1 cellular context compared by ENCODE assay signal in the genomic region with DNA sequence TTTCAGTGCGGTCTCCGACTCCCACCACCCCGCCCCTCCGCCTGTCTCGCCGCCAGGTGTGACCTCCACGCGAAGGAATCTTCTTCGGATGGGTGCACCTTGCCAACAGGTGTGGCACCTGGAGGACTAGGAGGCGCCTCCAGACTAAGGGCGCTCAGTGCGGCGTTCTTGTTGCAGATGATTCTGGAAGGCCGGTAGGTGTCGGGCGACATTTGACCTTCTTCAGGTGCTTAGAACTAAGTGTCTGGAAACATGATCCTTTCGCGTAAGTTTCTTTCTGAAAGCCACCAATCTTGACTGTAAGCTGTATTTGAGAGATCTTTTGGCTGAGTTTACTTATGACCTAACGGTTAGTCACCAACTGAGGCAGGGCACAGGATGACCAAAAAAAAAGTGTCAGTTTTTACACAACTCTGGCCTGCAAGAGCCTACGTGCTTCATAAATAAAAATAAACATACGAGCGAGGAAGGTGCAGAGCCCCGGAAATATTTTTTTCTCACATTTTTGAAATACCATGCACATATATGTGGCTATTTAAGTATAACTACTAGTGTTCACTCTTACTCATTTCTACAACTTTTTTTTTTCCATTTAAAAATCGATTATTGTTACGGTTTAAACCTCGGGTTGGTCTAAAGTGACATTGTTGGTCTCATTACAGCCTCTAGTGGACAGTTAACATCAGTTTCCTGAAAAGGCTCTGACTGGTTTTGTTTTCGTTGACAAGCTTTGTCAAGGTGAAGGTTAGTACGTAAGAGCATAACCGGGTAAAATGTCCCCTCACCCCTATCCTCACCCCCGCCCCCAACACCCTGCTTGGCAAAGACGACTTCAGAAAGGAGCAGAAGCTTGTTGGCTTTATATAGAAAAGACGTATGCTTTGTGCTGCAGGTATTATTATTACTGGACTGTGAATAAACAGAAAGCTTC.
TF ChIP-seq lines count a peak whose summit lies in the region.

No MANE protein-coding gene starts in this region.

TF ChIP-seq in HepG2, 621 proteins besides CTCF, POLR2A, EP300 and RAD21 (continued from another document and continues in another):
- TF ChIP-seq ZBTB46 (CRISPR knock-in tag; IDR thresholded peaks at IDR 0.05; ENCODE audit: borderline replicate concordance) = no peak
- TF ChIP-seq ZFAT (CRISPR knock-in tag; conservative IDR thresholded peaks at IDR 0.05) = no peak
- TF ChIP-seq U2AF2 (IDR thresholded peaks at IDR 0.05; ENCODE audit: low read depth, low read length) = no peak
- TF ChIP-seq ZNF205 (CRISPR knock-in tag; IDR thresholded peaks at IDR 0.05) = peak; percentile 32; the same call in 1 of the 2 replicates
- no peak for TF ChIP-seq ZMYM2 (CRISPR knock-in tag; IDR thresholded peaks at IDR 0.05)
- no peak; the same call in 1 of the 2 replicates for TF ChIP-seq REPIN1 (CRISPR knock-in tag; IDR thresholded peaks at IDR 0.05; ENCODE audit: borderline replicate concordance, low read depth)
- no peak for TF ChIP-seq ZFP41 (CRISPR knock-in tag; IDR thresholded peaks at IDR 0.05; ENCODE audit: borderline replicate concordance)
- TF ChIP-seq ZC3H4 (CRISPR knock-in tag; IDR thresholded peaks at IDR 0.05; ENCODE audit: borderline replicate concordance) = no peak
- TF ChIP-seq REXO4 (CRISPR knock-in tag; IDR thresholded peaks at IDR 0.05; ENCODE audit: borderline replicate concordance) = no peak
- TF ChIP-seq SUZ12 (IDR thresholded peaks at IDR 0.05; ENCODE audit: low read depth, low read length) = no peak
- no peak for TF ChIP-seq ZNF572 (CRISPR knock-in tag; IDR thresholded peaks at IDR 0.05)
- no peak for TF ChIP-seq ZNF235 (CRISPR knock-in tag; IDR thresholded peaks at IDR 0.05; ENCODE audit: borderline replicate concordance)
- TF ChIP-seq HNF4G (IDR thresholded peaks at IDR 0.05; ENCODE audit: borderline replicate concordance, low read depth, low read length) = no peak
- no peak for TF ChIP-seq HNF4G (CRISPR knock-in tag; IDR thresholded peaks at IDR 0.05; ENCODE audit: borderline replicate concordance, low read depth)
- peak; percentile 67; the same call in 1 of the 2 replicates for TF ChIP-seq CHD4 (IDR thresholded peaks at IDR 0.05; ENCODE audit: borderline replicate concordance, low read length)
- TF ChIP-seq ZNF124 (CRISPR knock-in tag; IDR thresholded peaks at IDR 0.05) = no peak
- TF ChIP-seq DNMT1 (CRISPR knock-in tag; IDR thresholded peaks at IDR 0.05) = no peak
- peak; percentile 31; the same call in 1 of the 2 replicates for TF ChIP-seq ZNF564 (CRISPR knock-in tag; IDR thresholded peaks at IDR 0.05)
- TF ChIP-seq, protein P1, sequence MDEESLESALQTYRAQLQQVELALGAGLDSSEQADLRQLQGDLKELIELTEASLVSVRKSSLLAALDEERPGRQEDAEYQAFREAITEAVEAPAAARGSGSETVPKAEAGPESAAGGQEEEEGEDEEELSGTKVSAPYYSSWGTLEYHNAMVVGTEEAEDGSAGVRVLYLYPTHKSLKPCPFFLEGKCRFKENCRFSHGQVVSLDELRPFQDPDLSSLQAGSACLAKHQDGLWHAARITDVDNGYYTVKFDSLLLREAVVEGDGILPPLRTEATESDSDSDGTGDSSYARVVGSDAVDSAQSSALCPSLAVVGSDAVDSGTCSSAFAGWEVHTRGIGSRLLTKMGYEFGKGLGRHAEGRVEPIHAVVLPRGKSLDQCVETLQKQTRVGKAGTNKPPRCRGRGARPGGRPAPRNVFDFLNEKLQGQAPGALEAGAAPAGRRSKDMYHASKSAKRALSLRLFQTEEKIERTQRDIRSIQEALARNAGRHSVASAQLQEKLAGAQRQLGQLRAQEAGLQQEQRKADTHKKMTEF (CRISPR knock-in tag; IDR thresholded peaks at IDR 0.05) = no peak
- no peak for TF ChIP-seq ZBTB20 (CRISPR knock-in tag; IDR thresholded peaks at IDR 0.05; ENCODE audit: borderline replicate concordance, low read depth)
- TF ChIP-seq, protein P2, sequence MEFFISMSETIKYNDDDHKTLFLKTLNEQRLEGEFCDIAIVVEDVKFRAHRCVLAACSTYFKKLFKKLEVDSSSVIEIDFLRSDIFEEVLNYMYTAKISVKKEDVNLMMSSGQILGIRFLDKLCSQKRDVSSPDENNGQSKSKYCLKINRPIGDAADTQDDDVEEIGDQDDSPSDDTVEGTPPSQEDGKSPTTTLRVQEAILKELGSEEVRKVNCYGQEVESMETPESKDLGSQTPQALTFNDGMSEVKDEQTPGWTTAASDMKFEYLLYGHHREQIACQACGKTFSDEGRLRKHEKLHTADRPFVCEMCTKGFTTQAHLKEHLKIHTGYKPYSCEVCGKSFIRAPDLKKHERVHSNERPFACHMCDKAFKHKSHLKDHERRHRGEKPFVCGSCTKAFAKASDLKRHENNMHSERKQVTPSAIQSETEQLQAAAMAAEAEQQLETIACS (CRISPR knock-in tag; IDR thresholded peaks at IDR 0.05) = no peak
- TF ChIP-seq HDAC6 (IDR thresholded peaks at IDR 0.05; ENCODE audit: low read depth, low read length) = no peak
- no peak for TF ChIP-seq BORCS8-MEF2B (CRISPR knock-in tag; IDR thresholded peaks at IDR 0.05)
- TF ChIP-seq HNRNPL (IDR thresholded peaks at IDR 0.05; ENCODE audit: low read depth, low read length) = no peak
- TF ChIP-seq ZSCAN25 (CRISPR knock-in tag; IDR thresholded peaks at IDR 0.05) = no peak
- no peak for TF ChIP-seq ZNF512B (CRISPR knock-in tag; IDR thresholded peaks at IDR 0.05; ENCODE audit: borderline replicate concordance)
- TF ChIP-seq, protein P3, sequence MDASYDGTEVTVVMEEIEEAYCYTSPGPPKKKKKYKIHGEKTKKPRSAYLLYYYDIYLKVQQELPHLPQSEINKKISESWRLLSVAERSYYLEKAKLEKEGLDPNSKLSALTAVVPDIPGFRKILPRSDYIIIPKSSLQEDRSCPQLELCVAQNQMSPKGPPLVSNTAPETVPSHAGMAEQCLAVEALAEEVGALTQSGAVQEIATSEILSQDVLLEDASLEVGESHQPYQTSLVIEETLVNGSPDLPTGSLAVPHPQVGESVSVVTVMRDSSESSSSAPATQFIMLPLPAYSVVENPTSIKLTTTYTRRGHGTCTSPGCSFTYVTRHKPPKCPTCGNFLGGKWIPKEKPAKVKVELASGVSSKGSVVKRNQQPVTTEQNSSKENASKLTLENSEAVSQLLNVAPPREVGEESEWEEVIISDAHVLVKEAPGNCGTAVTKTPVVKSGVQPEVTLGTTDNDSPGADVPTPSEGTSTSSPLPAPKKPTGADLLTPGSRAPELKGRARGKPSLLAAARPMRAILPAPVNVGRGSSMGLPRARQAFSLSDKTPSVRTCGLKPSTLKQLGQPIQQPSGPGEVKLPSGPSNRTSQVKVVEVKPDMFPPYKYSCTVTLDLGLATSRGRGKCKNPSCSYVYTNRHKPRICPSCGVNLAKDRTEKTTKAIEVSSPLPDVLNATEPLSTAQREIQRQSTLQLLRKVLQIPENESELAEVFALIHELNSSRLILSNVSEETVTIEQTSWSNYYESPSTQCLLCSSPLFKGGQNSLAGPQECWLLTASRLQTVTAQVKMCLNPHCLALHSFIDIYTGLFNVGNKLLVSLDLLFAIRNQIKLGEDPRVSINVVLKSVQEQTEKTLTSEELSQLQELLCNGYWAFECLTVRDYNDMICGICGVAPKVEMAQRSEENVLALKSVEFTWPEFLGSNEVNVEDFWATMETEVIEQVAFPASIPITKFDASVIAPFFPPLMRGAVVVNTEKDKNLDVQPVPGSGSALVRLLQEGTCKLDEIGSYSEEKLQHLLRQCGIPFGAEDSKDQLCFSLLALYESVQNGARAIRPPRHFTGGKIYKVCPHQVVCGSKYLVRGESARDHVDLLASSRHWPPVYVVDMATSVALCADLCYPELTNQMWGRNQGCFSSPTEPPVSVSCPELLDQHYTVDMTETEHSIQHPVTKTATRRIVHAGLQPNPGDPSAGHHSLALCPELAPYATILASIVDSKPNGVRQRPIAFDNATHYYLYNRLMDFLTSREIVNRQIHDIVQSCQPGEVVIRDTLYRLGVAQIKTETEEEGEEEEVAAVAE (CRISPR knock-in tag; IDR thresholded peaks at IDR 0.05; ENCODE audit: borderline replicate concordance) = no peak
- TF ChIP-seq ATF1 (CRISPR knock-in tag; IDR thresholded peaks at IDR 0.05) = no peak
- no peak for TF ChIP-seq ZNF850 (CRISPR knock-in tag; conservative IDR thresholded peaks at IDR 0.05)
- no peak for TF ChIP-seq SSRP1 (CRISPR knock-in tag; IDR thresholded peaks at IDR 0.05)
- no peak for TF ChIP-seq ISX (CRISPR knock-in tag; conservative IDR thresholded peaks at IDR 0.05)
- no peak for TF ChIP-seq PAF1 (CRISPR knock-in tag; IDR thresholded peaks at IDR 0.05)
- TF ChIP-seq ZNF616 (CRISPR knock-in tag; IDR thresholded peaks at IDR 0.05; ENCODE audit: low read depth) = no peak
- no peak; the same call in 1 of the 2 replicates for TF ChIP-seq MAZ (IDR thresholded peaks at IDR 0.05; ENCODE audit: borderline replicate concordance, low read depth, low read length)
- no peak for TF ChIP-seq MAZ (CRISPR knock-in tag; IDR thresholded peaks at IDR 0.05; ENCODE audit: low read depth)
- no peak for TF ChIP-seq FOSL1 (CRISPR knock-in tag; IDR thresholded peaks at IDR 0.05; ENCODE audit: borderline replicate concordance)
- TF ChIP-seq JARID2 (CRISPR knock-in tag; IDR thresholded peaks at IDR 0.05; ENCODE audit: insufficient replicate concordance) = peak; percentile 74
- TF ChIP-seq ZBTB3 (CRISPR knock-in tag; IDR thresholded peaks at IDR 0.05; ENCODE audit: borderline replicate concordance, low read depth) = no peak
- no peak for TF ChIP-seq SP140L (CRISPR knock-in tag; IDR thresholded peaks at IDR 0.05; ENCODE audit: borderline replicate concordance)
- no peak for TF ChIP-seq MAFF (IDR thresholded peaks at IDR 0.05; ENCODE audit: low read depth, low read length)
- no peak for TF ChIP-seq NR2C2 (CRISPR knock-in tag; IDR thresholded peaks at IDR 0.05; ENCODE audit: borderline replicate concordance)
- no peak for TF ChIP-seq ZNF138 (CRISPR knock-in tag; IDR thresholded peaks at IDR 0.05; ENCODE audit: low read depth)
- TF ChIP-seq KLF12 (CRISPR knock-in tag; IDR thresholded peaks at IDR 0.05; ENCODE audit: borderline replicate concordance) = peak; percentile 65; the same call in 1 of the 2 replicates
- TF ChIP-seq, protein P4, sequence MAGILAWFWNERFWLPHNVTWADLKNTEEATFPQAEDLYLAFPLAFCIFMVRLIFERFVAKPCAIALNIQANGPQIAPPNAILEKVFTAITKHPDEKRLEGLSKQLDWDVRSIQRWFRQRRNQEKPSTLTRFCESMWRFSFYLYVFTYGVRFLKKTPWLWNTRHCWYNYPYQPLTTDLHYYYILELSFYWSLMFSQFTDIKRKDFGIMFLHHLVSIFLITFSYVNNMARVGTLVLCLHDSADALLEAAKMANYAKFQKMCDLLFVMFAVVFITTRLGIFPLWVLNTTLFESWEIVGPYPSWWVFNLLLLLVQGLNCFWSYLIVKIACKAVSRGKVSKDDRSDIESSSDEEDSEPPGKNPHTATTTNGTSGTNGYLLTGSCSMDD (CRISPR knock-in tag; IDR thresholded peaks at IDR 0.05) = no peak
- no peak for TF ChIP-seq ZNF552 (CRISPR knock-in tag; IDR thresholded peaks at IDR 0.05; ENCODE audit: borderline replicate concordance)
- TF ChIP-seq RBM39 (IDR thresholded peaks at IDR 0.05; ENCODE audit: low read depth, low read length, poor library complexity, severe bottlenecking) = no peak
- TF ChIP-seq ATF6 (CRISPR knock-in tag; conservative IDR thresholded peaks at IDR 0.05) = no peak
- TF ChIP-seq NFRKB (IDR thresholded peaks at IDR 0.05) = no peak
- TF ChIP-seq LCORL (IDR thresholded peaks at IDR 0.05) = no peak
- no peak for TF ChIP-seq LCORL (CRISPR knock-in tag; IDR thresholded peaks at IDR 0.05)
- TF ChIP-seq NR2F1 (CRISPR knock-in tag; IDR thresholded peaks at IDR 0.05) = no peak
- no peak for TF ChIP-seq MIER2 (CRISPR knock-in tag; IDR thresholded peaks at IDR 0.05)
